ENCODE assay signal across 8 cellular contexts in genomic region chr2:160109939-160110673, GRCh38. TPM values are rescaled to one million over a fixed set of nuclear protein-coding genes. Genes with fewer than 3 reads are reported as not detected.
A peak's percentile ranks its signal among the peaks of the same experiment; 100 is the strongest.
DNase-seq lines count a peak whose midpoint lies in the region; ATAC-seq, FAIRE-seq and TF ChIP-seq lines count a peak whose summit lies in the region.

No MANE protein-coding gene starts in this region.

- CTCF ChIA-PET in CD4-positive, alpha-beta memory T cell (lab: Charles Lee; ENCODE audit: partially characterized antibody), result interaction anchor here (0.6 to 6.0 kb wide), 20 partner anchors 11 to 953 kb away, joined by 3 to 64 read pairs (median 4); no protein-coding TSS in a partner anchor

- peaks cover 11 to 16% of the 10 kb centered on the region in 2 donors for H3K27me3 Mint-ChIP-seq in CD4-positive, alpha-beta memory T cell
- no peaks in the 10 kb centered on the region for H3K27me3 Mint-ChIP-seq in endothelial cell (ENCODE audit: unreplicated experiment)

- TF ChIP-seq CTCF in endothelial cell (IDR thresholded peaks at IDR 0.05; ENCODE audit: unreplicated experiment) (peak; percentile 65), mucosa of descending colon (IDR thresholded peaks at IDR 0.05) (peak; percentile 46)

- no peak overlapping the region for H3K27ac ChIP-seq in CD4-positive, alpha-beta memory T cell (ENCODE audit: low read depth, low read length)

- H3K4me3 ChIP-seq in CD4-positive, alpha-beta memory T cell (ENCODE audit: low read length in 2 of 2), result no peak overlapping the region
- H3K4me3 ChIP-seq in mucosa of descending colon, result no peak overlapping the region

- no peaks in the 10 kb centered on the region for H3K4me1 Mint-ChIP-seq in CD4-positive, alpha-beta memory T cell
- H3K4me1 Mint-ChIP-seq in endothelial cell (ENCODE audit: unreplicated experiment), result no peaks in the 10 kb centered on the region

- POLR2A ChIA-PET in CD4-positive, alpha-beta memory T cell (lab: Charles Lee; ENCODE audit: partially characterized antibody), result interaction anchor here (0.9 kb wide), 1 partner anchor 100 kb away, joined by 4 read pairs; no protein-coding TSS in a partner anchor

- H3K9me3 Mint-ChIP-seq in CD4-positive, alpha-beta memory T cell, result peaks cover 0 to 3% (median 0%) of the 10 kb centered on the region in 8 donors
- no peaks in the 10 kb centered on the region for H3K9me3 Mint-ChIP-seq in endothelial cell (ENCODE audit: unreplicated experiment)

- no peaks in the 10 kb centered on the region for H3K4me1 ChIP-seq in CD4-positive, alpha-beta memory T cell (ENCODE audit: insufficient read depth, low read length)
- no peaks in the 10 kb centered on the region for H3K4me1 ChIP-seq in mucosa of descending colon (ENCODE audit: low read depth)

- FAIRE-seq in GM19239 (lab: Jason Lieb, UNC), result peak; percentile 74

- no peaks in the 10 kb centered on the region for H3K36me3 ChIP-seq in CD4-positive, alpha-beta memory T cell (ENCODE audit: insufficient read depth, low read length)
- H3K36me3 ChIP-seq in mucosa of descending colon (ENCODE audit: low read depth), result no peaks in the 10 kb centered on the region

- no peaks in the 10 kb centered on the region for H3K36me3 Mint-ChIP-seq in CD4-positive, alpha-beta memory T cell
- no peaks in the 10 kb centered on the region for H3K36me3 Mint-ChIP-seq in endothelial cell (ENCODE audit: low read depth, unreplicated experiment)

- H3K9me3 ChIP-seq in CD4-positive, alpha-beta memory T cell (ENCODE audit: control insufficient read depth in 1 of 2, low read length in 2 of 2), result no peaks in the 10 kb centered on the region
- no peaks in the 10 kb centered on the region for H3K9me3 ChIP-seq in mucosa of descending colon

- H3K27ac Mint-ChIP-seq in CD4-positive, alpha-beta memory T cell, result no peak overlapping the region
- H3K27ac Mint-ChIP-seq in endothelial cell (ENCODE audit: unreplicated experiment), result no peak overlapping the region

- intact Hi-C loops in CD4-positive, alpha-beta memory T cell (cut with micrococcal nuclease), result loop anchor here (1.0 to 10.0 kb wide), 2 partner anchors 884 to 1165 kb away; no protein-coding TSS in a partner anchor
- intact Hi-C loops in mucosa of descending colon (cut with DNase I, micrococcal nuclease), result no loop called here

- no peak overlapping the region for H3K4me3 Mint-ChIP-seq in CD4-positive, alpha-beta memory T cell
- no peak overlapping the region for H3K4me3 Mint-ChIP-seq in endothelial cell (ENCODE audit: unreplicated experiment)

- peak; percentile 49 to 60 (median 55) for DNase-seq in CD4-positive, alpha-beta memory T cell
- DNase-seq in GM19239 (ENCODE audit: insufficient read length, low spot score) (no peak), NCI-H524 (lab: John Stamatoyannopoulos, UW) (peak; percentile 10 to 60), endothelial cell (ENCODE audit: low spot score) (peak; percentile 70), mucosa of descending colon (peak; percentile 51 to 83 (median 57))
- DNase-seq in activated CD4-positive, alpha-beta T cell treated with anti-CD3 and anti-CD28 coated beads, Interleukin-2, amount 50 U/mL, for 4 hours, result peak; percentile 31 to 41
- DNase-seq in stimulated activated naive CD4-positive, alpha-beta T cell treated with Interleukin-2 at 50 U/mL for 16 hours (lab: John Stamatoyannopoulos, UW), result peak; percentile 10

- no peaks in the 10 kb centered on the region for H3K27me3 ChIP-seq in CD4-positive, alpha-beta memory T cell (ENCODE audit: insufficient read depth, low read length)

- peak; percentile 82 for ATAC-seq in HG03354 (IDR thresholded peaks at IDR 0.05; ENCODE audit: poor library complexity, severe bottlenecking, unreplicated experiment)
- peak; percentile 93 for ATAC-seq in mucosa of descending colon

RNA-seq across cellular contexts. Expression of gene PLA2R1, which starts 47.7 kb away (rescaled TPM):
- total RNA-seq in CD4-positive, alpha-beta memory T cell, result not detected
- polyA plus RNA-seq in CD4-positive, alpha-beta memory T cell, result not detected
- 1.1 TPM for total RNA-seq in endothelial cell (ENCODE audit: unreplicated experiment)
- 10 to 100 TPM in 2 of 3 donors, 1 to 10 TPM in 1; 8.0 to 19.1 (median 11.1) TPM for total RNA-seq in mucosa of descending colon
